ENCODE assay signal across 1 cellular context in the genomic region with DNA sequence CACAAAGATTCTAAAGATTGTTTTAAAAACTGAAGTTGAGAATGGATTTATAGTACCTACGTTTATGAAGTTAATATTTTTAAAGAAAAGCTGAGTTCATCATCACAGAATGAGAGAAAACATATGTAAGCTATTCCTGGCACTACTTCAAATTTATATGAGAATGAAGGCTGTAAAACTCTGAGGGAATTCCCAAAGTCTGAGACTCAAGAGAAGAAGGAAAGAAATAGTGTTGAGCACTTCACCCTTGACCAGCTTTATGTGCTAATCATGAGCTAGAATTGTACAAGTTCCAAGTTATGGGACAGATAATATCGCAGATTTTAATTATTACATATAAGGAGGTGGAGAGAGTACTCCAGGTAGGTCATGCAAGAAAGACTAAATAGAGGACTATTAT.
TF ChIP-seq lines count a peak whose summit lies in the region.

No MANE protein-coding gene starts in this region.

TF ChIP-seq in IMR-90, 13 proteins besides CTCF, POLR2A, EP300 and RAD21 (continued from another document):
- TF ChIP-seq MAZ (IDR thresholded peaks at IDR 0.05; ENCODE audit: borderline replicate concordance, low read depth, low read length), result no peak
- no peak for TF ChIP-seq SMC3 (IDR thresholded peaks at IDR 0.05; ENCODE audit: low read depth, low read length)
- no peak for TF ChIP-seq RFX5 (IDR thresholded peaks at IDR 0.05; ENCODE audit: low read depth, low read length)
- TF ChIP-seq CEBPB (IDR thresholded peaks at IDR 0.05; ENCODE audit: low read depth, low read length), result no peak
- TF ChIP-seq RCOR1 (IDR thresholded peaks at IDR 0.05; ENCODE audit: insufficient replicate concordance, low read length), result no peak
- TF ChIP-seq NFE2L2 (IDR thresholded peaks at IDR 0.05; ENCODE audit: low read depth, low read length), result no peak
- no peak for TF ChIP-seq CHD1 (IDR thresholded peaks at IDR 0.05; ENCODE audit: low read depth, low read length)
- TF ChIP-seq, protein P1, sequence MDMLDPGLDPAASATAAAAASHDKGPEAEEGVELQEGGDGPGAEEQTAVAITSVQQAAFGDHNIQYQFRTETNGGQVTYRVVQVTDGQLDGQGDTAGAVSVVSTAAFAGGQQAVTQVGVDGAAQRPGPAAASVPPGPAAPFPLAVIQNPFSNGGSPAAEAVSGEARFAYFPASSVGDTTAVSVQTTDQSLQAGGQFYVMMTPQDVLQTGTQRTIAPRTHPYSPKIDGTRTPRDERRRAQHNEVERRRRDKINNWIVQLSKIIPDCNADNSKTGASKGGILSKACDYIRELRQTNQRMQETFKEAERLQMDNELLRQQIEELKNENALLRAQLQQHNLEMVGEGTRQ (IDR thresholded peaks at IDR 0.05; ENCODE audit: low read depth, low read length), result no peak
- no peak for TF ChIP-seq FOS (IDR thresholded peaks at IDR 0.05; ENCODE audit: low read depth, low read length)
- TF ChIP-seq MAFK (IDR thresholded peaks at IDR 0.05; ENCODE audit: low read depth, low read length), result no peak
- TF ChIP-seq BHLHE40 (IDR thresholded peaks at IDR 0.05; ENCODE audit: low read depth, low read length), result no peak
- TF ChIP-seq, protein P2, sequence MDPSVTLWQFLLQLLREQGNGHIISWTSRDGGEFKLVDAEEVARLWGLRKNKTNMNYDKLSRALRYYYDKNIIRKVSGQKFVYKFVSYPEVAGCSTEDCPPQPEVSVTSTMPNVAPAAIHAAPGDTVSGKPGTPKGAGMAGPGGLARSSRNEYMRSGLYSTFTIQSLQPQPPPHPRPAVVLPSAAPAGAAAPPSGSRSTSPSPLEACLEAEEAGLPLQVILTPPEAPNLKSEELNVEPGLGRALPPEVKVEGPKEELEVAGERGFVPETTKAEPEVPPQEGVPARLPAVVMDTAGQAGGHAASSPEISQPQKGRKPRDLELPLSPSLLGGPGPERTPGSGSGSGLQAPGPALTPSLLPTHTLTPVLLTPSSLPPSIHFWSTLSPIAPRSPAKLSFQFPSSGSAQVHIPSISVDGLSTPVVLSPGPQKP (IDR thresholded peaks at IDR 0.05; ENCODE audit: borderline replicate concordance, low read depth, low read length), result no peak
